ENCODE assay signal across 1 cellular context in the genomic region with DNA sequence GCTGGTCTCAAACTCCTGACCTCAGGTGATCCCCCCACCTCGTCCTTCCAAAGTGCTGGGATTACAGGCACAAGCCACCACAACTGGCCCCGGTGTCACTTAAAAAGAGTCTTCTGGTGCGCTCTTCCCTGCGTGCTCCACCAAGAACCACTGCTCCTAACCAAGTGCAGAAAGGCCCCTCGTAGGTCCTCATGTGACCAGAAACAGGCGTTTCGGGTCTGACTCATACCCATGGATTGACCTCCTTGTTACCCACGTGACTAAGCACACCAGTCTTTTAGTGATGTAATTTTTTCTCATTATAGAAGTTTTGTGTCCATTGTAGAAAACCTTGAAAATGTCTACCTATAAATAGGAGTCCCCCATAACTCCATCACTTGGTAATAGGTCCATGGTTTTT.
TF ChIP-seq lines count a peak whose summit lies in the region.

No MANE protein-coding gene starts in this region.

TF ChIP-seq in endothelial cell of umbilical vein, 7 proteins besides CTCF, POLR2A, EP300 and RAD21:
- TF ChIP-seq MYC (IDR thresholded peaks at IDR 0.05; ENCODE audit: low read depth, low read length) (no peak), FOS (IDR thresholded peaks at IDR 0.05; ENCODE audit: borderline replicate concordance, insufficient read depth, low read length) (no peak), JUN (IDR thresholded peaks at IDR 0.05; ENCODE audit: borderline replicate concordance, insufficient read depth, insufficient read length, low read depth) (peak; percentile 31), POLR2AphosphoS5 (IDR thresholded peaks at IDR 0.05; ENCODE audit: insufficient read depth, low read depth, low read length) (no peak)
- TF ChIP-seq, protein P1, sequence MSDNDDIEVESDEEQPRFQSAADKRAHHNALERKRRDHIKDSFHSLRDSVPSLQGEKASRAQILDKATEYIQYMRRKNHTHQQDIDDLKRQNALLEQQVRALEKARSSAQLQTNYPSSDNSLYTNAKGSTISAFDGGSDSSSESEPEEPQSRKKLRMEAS (IDR thresholded peaks at IDR 0.05; ENCODE audit: insufficient read depth, insufficient read length), result peak; percentile 45
